9 cellular contexts compared by ENCODE assay signal in genomic region chr5:132526290-132526973, GRCh38. TPM values are rescaled to one million over a fixed set of nuclear protein-coding genes. Genes with fewer than 3 reads are reported as not detected.
DNase-seq lines count a peak whose midpoint lies in the region; ATAC-seq, FAIRE-seq and TF ChIP-seq lines count a peak whose summit lies in the region.
"Had no signal": no experiment of that assay in that cellular context is flagged by ENCODE, and none has a peak within 500 bp of the region (broad histone marks: within the 10 kb centered on the region; RNA-seq: fewer than 3 reads in every experiment).

No MANE protein-coding gene starts in this region.

- intact Hi-C loops in left lung (cut with DNase I): no loop called here

- ATAC-seq in GM21619 (IDR thresholded peaks at IDR 0.05; ENCODE audit: unreplicated experiment): peak; percentile 38
- ATAC-seq in left lung: peak; percentile 97
- peak; percentile 44 to 53 for ATAC-seq in stimulated activated naive B cell treated with anti-CD40 and anti-IgM and Interleukin-4, amounts not matched to agents 10 μg/mL and 1 μg/mL and 100 μg/mL, for 72 hours (replicated peaks)
- ATAC-seq in GM21515 (IDR thresholded peaks at IDR 0.05; ENCODE audit: unreplicated experiment): no peak

- peaks cover 0 to 4% of the 10 kb centered on the region in 2 donors for H3K4me1 ChIP-seq in left lung

- H3K27me3 Mint-ChIP-seq in stimulated activated naive B cell treated with anti-CD40 and anti-IgM and Interleukin-4, amounts not matched to agents 10 μg/mL and 1 μg/mL and 100 μg/mL, for 72 hours: no peaks in the 10 kb centered on the region

- H3K27ac ChIP-seq in left lung: no peak overlapping the region

- no peaks in the 10 kb centered on the region for H3K27me3 ChIP-seq in left lung

- peaks cover 2 to 4% of the 10 kb centered on the region in 2 donors for H3K36me3 Mint-ChIP-seq in stimulated activated naive B cell treated with anti-CD40 and anti-IgM and Interleukin-4, amounts not matched to agents 10 μg/mL and 1 μg/mL and 100 μg/mL, for 72 hours

- H3K9me3 Mint-ChIP-seq in stimulated activated naive B cell treated with anti-CD40 and anti-IgM and Interleukin-4, amounts not matched to agents 10 μg/mL and 1 μg/mL and 100 μg/mL, for 72 hours: peaks cover 0 to 3% of the 10 kb centered on the region in 2 donors
- H3K9me3 Mint-ChIP-seq: stimulated activated naive CD8-positive, alpha-beta T cell treated with anti-CD3 and anti-CD28 coated beads, Interleukin-15, Interleukin-2, amounts not matched to agents 100 ng/mL and 50 ng/mL, for 24 hours had no signal

- TF ChIP-seq CTCF in D721Med (IDR thresholded peaks at IDR 0.05; ENCODE audit: insufficient read depth, missing control alignments): peak; percentile 70
- TF ChIP-seq CTCF in left lung (IDR thresholded peaks at IDR 0.05): peak; percentile 71 to 84

- DNase-seq in D721Med (ENCODE audit: insufficient read length, low spot score) (no peak), NCI-H1092 treated with DMSO at 0.1 percent for 48 hours (lab: John Stamatoyannopoulos, UW) (peak; percentile 26), T1000 (lab: John Stamatoyannopoulos, UW) (peak; percentile 43), cerebellum (ENCODE audit: low spot score) (peak; percentile 72), left lung (no peak)
- DNase-seq in stimulated activated naive B cell treated with anti-CD40 and anti-IgM and Interleukin-4, amounts not matched to agents 10 μg/mL and 1 μg/mL and 100 μg/mL, for 72 hours: peak; percentile 27

- no peaks in the 10 kb centered on the region for H3K36me3 ChIP-seq in left lung

- no peak for FAIRE-seq in D721Med (lab: Jason Lieb, UNC)

- peaks cover 45 to 56% of the 10 kb centered on the region in 2 donors for H3K4me1 Mint-ChIP-seq in stimulated activated naive B cell treated with anti-CD40 and anti-IgM and Interleukin-4, amounts not matched to agents 10 μg/mL and 1 μg/mL and 100 μg/mL, for 72 hours

- no peak overlapping the region for H3K27ac Mint-ChIP-seq in stimulated activated naive B cell treated with anti-CD40 and anti-IgM and Interleukin-4, amounts not matched to agents 10 μg/mL and 1 μg/mL and 100 μg/mL, for 72 hours

- no peak overlapping the region for H3K4me3 ChIP-seq in left lung

- H3K4me3 Mint-ChIP-seq in stimulated activated naive B cell treated with anti-CD40 and anti-IgM and Interleukin-4, amounts not matched to agents 10 μg/mL and 1 μg/mL and 100 μg/mL, for 72 hours: peak overlapping the region; percentile 15 to 18
- H3K4me3 Mint-ChIP-seq: stimulated activated naive CD8-positive, alpha-beta T cell treated with anti-CD3 and anti-CD28 coated beads, Interleukin-15, Interleukin-2, amounts not matched to agents 100 ng/mL and 50 ng/mL, for 24 hours had no signal

- H3K9me3 ChIP-seq in left lung: no peaks in the 10 kb centered on the region

RNA-seq across cellular contexts. Expression of gene IL5, which starts 16.9 kb away (rescaled TPM):
- total RNA-seq in cerebellum: not detected
- total RNA-seq in left lung: not detected

RNA-seq across cellular contexts. Expression of gene RAD50, which starts 30.3 kb away (rescaled TPM):
- total RNA-seq in cerebellum: 29.8 TPM
- 10 to 100 TPM; 35.3 to 39.9 TPM for total RNA-seq in left lung

RNA-seq across cellular contexts. Expression of gene IRF1, which starts 35.9 kb away (rescaled TPM):
- total RNA-seq in cerebellum (2.4 TPM), left lung (10 to 100 TPM; 41.4 to 93.3 TPM)

Comparison
In these comparisons a context has a peak if more than half of its experiments do, and no peak if none do; other contexts are left out.
1. DNase-seq: peak in NCI-H1092 treated with DMSO at 0.1 percent for 48 hours (single experiment), T1000 (single experiment), cerebellum (single experiment) and stimulated activated naive B cell treated with anti-CD40 and anti-IgM and Interleukin-4, amounts not matched to agents 10 μg/mL and 1 μg/mL and 100 μg/mL, for 72 hours (single experiment); none in D721Med (single experiment) and left lung (0 of 2).
2. RNA of gene IRF1, which starts 35.9 kb away (total RNA-seq): 41.4 to 93.3 TPM in left lung; 2.4 TPM in cerebellum (single experiment); every median in the first group is over 10 times any median in the second.